9 cellular contexts compared by ENCODE assay signal in the genomic region with DNA sequence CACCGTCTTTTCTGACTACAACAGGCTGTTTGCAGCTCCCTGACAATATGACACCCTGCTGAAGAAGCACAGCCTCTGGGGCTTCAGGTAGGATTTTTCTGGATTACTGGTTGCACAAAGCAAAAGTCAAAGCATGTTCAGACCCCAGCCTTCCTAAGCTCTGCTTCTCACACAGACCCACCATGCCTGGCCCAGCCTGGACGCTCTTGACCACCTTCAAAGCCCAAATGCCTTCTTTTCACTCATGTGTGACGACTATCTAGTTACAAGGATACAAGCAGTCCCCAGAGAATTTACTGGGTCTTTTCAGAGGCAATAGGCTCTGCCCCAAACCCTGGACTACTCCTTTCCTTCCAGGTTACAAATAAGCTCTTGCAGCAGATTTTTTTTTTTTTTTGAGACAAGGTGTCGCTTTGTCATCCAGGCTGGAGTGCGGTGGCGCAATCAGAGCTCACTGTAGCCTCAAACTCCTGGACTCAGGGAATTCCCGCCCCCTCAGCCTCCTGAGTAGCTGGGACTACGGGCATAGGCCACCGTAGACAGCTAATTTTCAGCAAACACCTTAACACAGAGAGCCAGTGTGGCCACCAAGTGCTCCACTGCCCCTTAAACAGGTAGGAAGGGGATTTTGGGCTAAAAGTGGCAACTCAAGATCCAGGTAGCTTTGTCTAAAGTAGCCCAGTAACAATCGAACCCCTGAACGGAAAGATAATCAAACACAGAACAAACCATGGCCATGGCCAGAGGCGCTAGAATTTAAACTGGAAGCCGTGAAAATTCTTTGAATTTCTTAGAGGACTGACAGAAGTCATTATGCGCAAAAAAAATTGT. TPM values are rescaled to one million over a fixed set of nuclear protein-coding genes. Genes with fewer than 3 reads are reported as not detected.
DNase-seq lines count a peak whose midpoint lies in the region; ATAC-seq, FAIRE-seq and TF ChIP-seq lines count a peak whose summit lies in the region.
"Had no signal": no experiment of that assay in that cellular context is flagged by ENCODE, and none has a peak within 500 bp of the region (broad histone marks: within the 10 kb centered on the region; RNA-seq: fewer than 3 reads in every experiment).

No MANE protein-coding gene starts in this region.

- WGBS in H9 (ENCODE audit: extremely low coverage, insufficient read length, low lambda C conversion rate), result no CpG with 5 or more reads among the region's 14 CpGs
- whole genome bisulfite sequencing in heart right ventricle, 2 donors, result 59% methylated on average over 14 of the region's 14 CpGs

- no peaks in the 10 kb centered on the region for H3K23me2 ChIP-seq in H9 (ENCODE audit: insufficient read length, low read depth, low read length, poor library complexity, severe bottlenecking)

- H3K14ac ChIP-seq in H9 (ENCODE audit: insufficient read depth, low read length), result peak overlapping the region; percentile 3; the same call in 1 of the 2 replicates

- peak in 7 of 8 donors; percentile 26 to 61 (median 46) for ATAC-seq in heart right ventricle
- ATAC-seq in activated T-cell treated with anti-CD3 and anti-CD28 coated beads, Interleukin-2, amount 50 U/mL, for 4 hours, result no peak
- ATAC-seq in HG02884 (IDR thresholded peaks at IDR 0.05; ENCODE audit: unreplicated experiment), result no peak

- peaks cover 0 to 8% (median 3%) of the 10 kb centered on the region in 3 experiments; a peak in 3 of 7 replicates for H3K36me3 Mint-ChIP-seq in H9 (ENCODE audit: insufficient read depth in 1 of 3, low read depth in 3 of 3)
- peaks cover 10% of the 10 kb centered on the region for H3K36me3 Mint-ChIP-seq in progenitor cell of endocrine pancreas (ENCODE audit: insufficient read depth)
- H3K36me3 Mint-ChIP-seq in activated T-cell treated with anti-CD3 and anti-CD28 coated beads, Interleukin-2, amount 50 U/mL, for 4 hours (ENCODE audit: insufficient read depth), result no peaks in the 10 kb centered on the region

- H3T11ph ChIP-seq in H9 (ENCODE audit: low read length), result no peak overlapping the region

- H2BK20ac ChIP-seq in H9 (ENCODE audit: low read depth, low read length, poor library complexity, severe bottlenecking), result no peak overlapping the region

- H3K4me2 ChIP-seq in H9 (ENCODE audit: insufficient read depth, insufficient read length, low read length), result no peak overlapping the region

- no peak for DNase-seq in H9
- DNase-seq in heart right ventricle, result no peak
- no peak for DNase-seq in progenitor cell of endocrine pancreas (ENCODE audit: low spot score, unreplicated experiment)
- no peak for DNase-seq in activated T-cell treated with anti-CD3 and anti-CD28 coated beads, Interleukin-2, amount 50 U/mL, for 4 hours
- no peak for DNase-seq in GM19240 (ENCODE audit: insufficient read length, low spot score)
- DNase-seq in kidney, result no peak
- DNase-seq: OCI-M1 had no signal

- H3K4me1 ChIP-seq in H9 (ENCODE audit: insufficient read depth, low read length), result peaks cover 4% of the 10 kb centered on the region; the same call in 1 of the 2 replicates
- peaks cover 0 to 58% (median 46%) of the 10 kb centered on the region in 9 donors for H3K4me1 ChIP-seq in heart right ventricle
- peaks cover 6 to 7% of the 10 kb centered on the region in 2 donors for H3K4me1 ChIP-seq in kidney (ENCODE audit: control insufficient read depth in 1 of 2, insufficient read depth in 1 of 2, low read depth in 1 of 2, low read length in 2 of 2)

- H3K9me3 Mint-ChIP-seq in H9, result peaks cover 0 to 4% of the 10 kb centered on the region in 2 experiments; a peak in 2 of 5 replicates
- peaks cover 6% of the 10 kb centered on the region for H3K9me3 Mint-ChIP-seq in progenitor cell of endocrine pancreas (ENCODE audit: low read depth)
- no peaks in the 10 kb centered on the region for H3K9me3 Mint-ChIP-seq in activated T-cell treated with anti-CD3 and anti-CD28 coated beads, Interleukin-2, amount 50 U/mL, for 4 hours

- FAIRE-seq in kidney (lab: Jason Lieb, UNC), result no peak

- H3K27ac Mint-ChIP-seq in H9 (peak overlapping the region; percentile 67 to 83 (median 70); a peak in 5 of 7 replicates), progenitor cell of endocrine pancreas (peak overlapping the region; percentile 92)

- no peak overlapping the region for H3K27ac ChIP-seq in H9 (ENCODE audit: insufficient read length, low read depth, low read length)
- H3K27ac ChIP-seq in VCaP, result peak overlapping the region; percentile 45
- H3K27ac ChIP-seq in heart right ventricle, result peak overlapping the region; percentile 37 to 75 (median 70)
- peak overlapping the region in 1 of 2 donors; percentile 17 for H3K27ac ChIP-seq in kidney (ENCODE audit: low read depth in 2 of 2, low read length in 2 of 2)

- no peak overlapping the region for H3K4ac ChIP-seq in H9 (ENCODE audit: low read depth, low read length)

- intact Hi-C loops in heart right ventricle (cut with DNase I) (no loop called here), kidney (cut with DNase I) (no loop called here)

- H3K9ac ChIP-seq in H9 (ENCODE audit: extremely low read depth, insufficient read length, low read length), result no peak overlapping the region
- H3K9ac ChIP-seq in kidney (ENCODE audit: low read length in 2 of 2), result no peak overlapping the region

- peaks cover 42% of the 10 kb centered on the region in 2 experiments for H3K4me1 Mint-ChIP-seq in H9
- H3K4me1 Mint-ChIP-seq in progenitor cell of endocrine pancreas (ENCODE audit: low read depth), result peaks cover 40% of the 10 kb centered on the region
- H3K4me1 Mint-ChIP-seq in activated T-cell treated with anti-CD3 and anti-CD28 coated beads, Interleukin-2, amount 50 U/mL, for 4 hours (ENCODE audit: low read depth), result peaks cover 7% of the 10 kb centered on the region

- H3K79me2 ChIP-seq in H9 (ENCODE audit: insufficient read depth, low read length), result peaks cover 2% of the 10 kb centered on the region; the same call in 1 of the 2 replicates

- H3K23ac ChIP-seq in H9 (ENCODE audit: insufficient read length, low read depth, low read length), result no peak overlapping the region

- H3K27me3 ChIP-seq in H9 (ENCODE audit: insufficient read depth, low read length) (no peaks in the 10 kb centered on the region), heart right ventricle (no peaks in the 10 kb centered on the region)

- H4K8ac ChIP-seq in H9 (replicated peaks; ENCODE audit: insufficient read length, low read depth, low read length), result no peak overlapping the region

- no peak overlapping the region for H2AK5ac ChIP-seq in H9 (ENCODE audit: insufficient read length, low read length)

- H3K4me3 ChIP-seq in heart right ventricle (peak overlapping the region in 4 of 10 donors; percentile 3 to 16 (median 8)), kidney (ENCODE audit: low read length in 2 of 2) (no peak overlapping the region)

- H3K9me3 ChIP-seq in H9 (ENCODE audit: control insufficient read depth, low read depth, low read length) (no peaks in the 10 kb centered on the region), heart right ventricle (no peaks in the 10 kb centered on the region), kidney (ENCODE audit: control insufficient read depth in 1 of 2, low read length in 2 of 2) (no peaks in the 10 kb centered on the region)

- H3K79me1 ChIP-seq in H9 (ENCODE audit: insufficient read depth, low read depth, low read length, poor library complexity, severe bottlenecking), result no peaks in the 10 kb centered on the region

- no peak overlapping the region for H3K56ac ChIP-seq in H9 (ENCODE audit: insufficient read length, low read depth, low read length)

- H2BK12ac ChIP-seq in H9 (ENCODE audit: insufficient read length, low read depth, low read length), result no peak overlapping the region

- H2BK120ac ChIP-seq in H9 (ENCODE audit: low read depth, low read length, poor library complexity, severe bottlenecking), result no peak overlapping the region

- H4K20me1 ChIP-seq in H9 (ENCODE audit: control insufficient read depth, insufficient read depth, insufficient read length), result no peaks in the 10 kb centered on the region

- H3K18ac ChIP-seq in H9 (ENCODE audit: insufficient read length, low read depth, low read length), result no peak overlapping the region

- no peaks in the 10 kb centered on the region for H3K27me3 Mint-ChIP-seq in H9 (ENCODE audit: low read depth)
- no peaks in the 10 kb centered on the region for H3K27me3 Mint-ChIP-seq in progenitor cell of endocrine pancreas
- H3K27me3 Mint-ChIP-seq in activated T-cell treated with anti-CD3 and anti-CD28 coated beads, Interleukin-2, amount 50 U/mL, for 4 hours (ENCODE audit: low read depth), result no peaks in the 10 kb centered on the region

- no peak overlapping the region for H4K91ac ChIP-seq in H9 (ENCODE audit: insufficient read length, low read depth, low read length)

- H2BK5ac ChIP-seq in H9 (ENCODE audit: insufficient read length, low read length), result no peak overlapping the region

- no peak overlapping the region for H2AFZ ChIP-seq in H9 (ENCODE audit: low read length)

- no peak for TF ChIP-seq CTCF in H9 (conservative IDR thresholded peaks at IDR 0.05)
- no peak for TF ChIP-seq CTCF in VCaP (conservative IDR thresholded peaks at IDR 0.05)
- TF ChIP-seq CTCF in heart right ventricle (IDR thresholded peaks at IDR 0.05), result no peak
- no peak for TF ChIP-seq CTCF in progenitor cell of endocrine pancreas (IDR thresholded peaks at IDR 0.05; ENCODE audit: unreplicated experiment)
- no peak for TF ChIP-seq CTCF in kidney (IDR thresholded peaks at IDR 0.05; ENCODE audit: borderline replicate concordance, extremely low read depth, insufficient read depth)

- no peak overlapping the region for H2BK15ac ChIP-seq in H9 (ENCODE audit: low read depth, low read length)

- H4K5ac ChIP-seq in H9 (ENCODE audit: insufficient read length, low read depth, low read length), result no peak overlapping the region

- H3K36me3 ChIP-seq in heart right ventricle, result no peaks in the 10 kb centered on the region
- H3K36me3 ChIP-seq in kidney (ENCODE audit: control insufficient read depth in 1 of 2, insufficient read depth in 2 of 2, low read length in 2 of 2), result no peaks in the 10 kb centered on the region

- H3K4me3 Mint-ChIP-seq in H9 (no peak overlapping the region), progenitor cell of endocrine pancreas (ENCODE audit: low read depth) (peak overlapping the region; percentile 15)
- no peak overlapping the region for H3K4me3 Mint-ChIP-seq in activated T-cell treated with anti-CD3 and anti-CD28 coated beads, Interleukin-2, amount 50 U/mL, for 4 hours

RNA-seq across cellular contexts. Expression of gene SVIL, which starts 16.2 kb away (rescaled TPM):
- total RNA-seq in H9 (2021) (13.1 and 15.3 TPM in 2 replicates), heart right ventricle (100 to 1,000 TPM; 287 to 655 (median 537) TPM), progenitor cell of endocrine pancreas (88.2 and 98.8 TPM in 2 replicates), kidney (94.4 TPM)
- polyA plus RNA-seq in heart right ventricle (100 to 1,000 TPM in 1 of 2 donors, 10 to 100 TPM in 1; 38.6 to 115 TPM), kidney (ENCODE audit: insufficient read depth, low read depth, low replicate concordance) (7.4 TPM)
- 10 to 100 TPM in 1 of 3 donors, 1 to 10 TPM in 2; 6.4 to 11.1 (median 9.5) TPM for total RNA-seq in activated T-cell treated with anti-CD3 and anti-CD28 coated beads, Interleukin-2, amount 50 U/mL, for 4 hours

Comparison
In these comparisons a context has a peak if more than half of its experiments do, and no peak if none do; other contexts are left out.
1. ATAC-seq: peak in heart right ventricle (7 of 8); none in activated T-cell treated with anti-CD3 and anti-CD28 coated beads, Interleukin-2, amount 50 U/mL, for 4 hours (0 of 2) and HG02884 (single experiment).